13 cellular contexts compared by ENCODE assay signal in genomic region chr1:53281180-53281579, GRCh38.
"Had no signal": no experiment of that assay in that cellular context is flagged by ENCODE, and none has a peak within 500 bp of the region (broad histone marks: within the 10 kb centered on the region; RNA-seq: fewer than 3 reads in every experiment).

No MANE protein-coding gene starts in this region.

- H3K4me3 Mint-ChIP-seq: activated B cell treated with CpG ODN at 0.5 μM for 24 hours; activated naive CD4-positive, alpha-beta T cell treated with anti-CD3 and anti-CD28 coated beads for 36 hours; endodermal cell; immature natural killer cell; mesothelial cell of epicardium had no signal

- DNase-seq: activated B cell treated with CpG ODN at 0.5 μM for 24 hours; activated CD4-positive, alpha-beta T cell treated with anti-CD3 and anti-CD28 coated beads, Interleukin-2, amount 50 U/mL, for 4 hours; activated CD8-positive, alpha-beta memory T cell treated with anti-CD3 and anti-CD28 coated beads, Interleukin-2, amount 50 U/mL, for 48 hours; activated naive CD4-positive, alpha-beta T cell treated with anti-CD3 and anti-CD28 coated beads for 36 hours; amygdala; brain microvascular endothelial cell; endodermal cell; immature natural killer cell; retina; stimulated activated CD4-positive, alpha-beta T cell treated with anti-CD3 and anti-CD28 coated beads, Interleukin-15, amount 100 ng/mL, for 24 hours; stimulated activated CD4-positive, alpha-beta T cell treated with anti-CD3 and anti-CD28 coated beads, Interleukin-4, amount 100 ng/mL, for 24 hours; thyroid gland had no signal

- H3K27me3 Mint-ChIP-seq: activated B cell treated with CpG ODN at 0.5 μM for 24 hours had no signal

- H3K27ac Mint-ChIP-seq: activated B cell treated with CpG ODN at 0.5 μM for 24 hours; activated naive CD4-positive, alpha-beta T cell treated with anti-CD3 and anti-CD28 coated beads for 36 hours; mesothelial cell of epicardium had no signal

- H3K4me1 Mint-ChIP-seq: activated B cell treated with CpG ODN at 0.5 μM for 24 hours, mesothelial cell of epicardium had no signal

- H3K9me3 Mint-ChIP-seq: activated B cell treated with CpG ODN at 0.5 μM for 24 hours; activated naive CD4-positive, alpha-beta T cell treated with anti-CD3 and anti-CD28 coated beads for 36 hours; endodermal cell; immature natural killer cell; mesothelial cell of epicardium had no signal
